In genomic region chr14:35405304-35405996, GRCh38 we compare ENCODE assay signal across 8 cellular contexts. TPM values are rescaled to one million over a fixed set of nuclear protein-coding genes. Genes with fewer than 3 reads are reported as not detected.
DNase-seq lines count a peak whose midpoint lies in the region; ATAC-seq, FAIRE-seq and TF ChIP-seq lines count a peak whose summit lies in the region.

No MANE protein-coding gene starts in this region.

- FAIRE-seq in K562 (lab: Jason Lieb, UNC) (no peak), HepG2 (lab: Jason Lieb, UNC) (no peak)

- H3K9ac ChIP-seq in HUES6 (ENCODE audit: low read length), result peak overlapping the region; percentile 99
- H3K9ac ChIP-seq in K562 (ENCODE audit: insufficient read depth in 1 of 2, low read depth in 2 of 2, low read length in 2 of 2), result peak overlapping the region; percentile 84 to 98; a peak in 2 of 4 replicates
- H3K9ac ChIP-seq in HepG2 (ENCODE audit: insufficient read depth, low read depth, low read length), result peak overlapping the region; percentile 99

- ATAC-seq in K562 (no peak), HepG2 (no peak), HG03025 (IDR thresholded peaks at IDR 0.05; ENCODE audit: low FRiP score, unreplicated experiment) (no peak), GM21447 (IDR thresholded peaks at IDR 0.05; ENCODE audit: unreplicated experiment) (no peak)

- peak overlapping the region; percentile 69 for H3K4me3 ChIP-seq in BE2C (ENCODE audit: low read depth, low read length)
- H3K4me3 ChIP-seq in HUES6 (ENCODE audit: low read depth, low read length), result peak overlapping the region; percentile 98
- peak overlapping the region; percentile 89 for H3K4me3 ChIP-seq in K562
- peak overlapping the region; percentile 88 to 99 (median 99) for H3K4me3 ChIP-seq in HepG2 (replicated peaks in 1 of 3; ENCODE audit: insufficient read depth in 1 of 3, low read depth in 2 of 3, low read length in 3 of 3)
- peak overlapping the region; percentile 92 to 96 for H3K4me3 ChIP-seq in testis

- POLR2A ChIA-PET in K562 (lab: Yijun Ruan, JAX), result interaction anchor here (0.7 to 1.9 kb wide), 9 partner anchors 12 to 355 kb away, joined by 3 to 7 read pairs (median 3); no protein-coding TSS in a partner anchor
- POLR2A ChIA-PET in HepG2 (lab: Yijun Ruan, JAX), result interaction anchor here (0.6 to 11.4 kb wide), 51 partner anchors 8 to 692 kb away, joined by 3 to 473 read pairs (median 8); partner anchors contain the start of genes BAZ1A, BRMS1L, FAM177A1 and PPP2R3C

- H3K9me1 ChIP-seq in K562 (ENCODE audit: control insufficient read depth, insufficient read depth, low read length), result no peaks in the 10 kb centered on the region

- no peak for TF ChIP-seq CTCF in BE2C (IDR thresholded peaks at IDR 0.05; ENCODE audit: low read depth, low read length)
- TF ChIP-seq CTCF in K562 (IDR thresholded peaks at IDR 0.05 in 2 of 3, conservative IDR thresholded peaks at IDR 0.05 in 1 of 3; ENCODE audit: insufficient read depth in 2 of 3, low read depth in 1 of 3, low read length in 3 of 3), result no peak
- 0 out of 2 replicates have a peak, but pooled peaks have one; percentile 1 for TF ChIP-seq CTCF in HepG2 (CRISPR knock-in tag; IDR thresholded peaks at IDR 0.05)
- TF ChIP-seq CTCF in testis (IDR thresholded peaks at IDR 0.05), result no peak

- H2AFZ ChIP-seq in K562 (ENCODE audit: low read depth, low read length), result peak overlapping the region; percentile 93
- H2AFZ ChIP-seq in HepG2 (ENCODE audit: low read length), result peak overlapping the region; percentile 73

- WGBS in K562 (ENCODE audit: insufficient coverage, low coverage, missing lambda C conversion rate), result 76% methylated on average over 12 of the region's 14 CpGs
- WGBS in HepG2 (ENCODE audit: low lambda C conversion rate), result 30% methylated on average over 14 of the region's 14 CpGs
- 25 to 26% methylated on average over 14 of the region's 14 CpGs for WGBS in testis, 2 donors

- intact Hi-C loops in K562 (cut with micrococcal nuclease), result loop anchor here (10.0 kb wide), 1 partner anchor 361 kb away; the partner anchor contains the start of gene FAM177A1
- intact Hi-C loops in HepG2 (cut with micrococcal nuclease; ENCODE audit: unreplicated experiment), result loop anchor here (5.0 kb wide), 1 partner anchor 358 kb away; the partner anchor contains the start of gene FAM177A1
- intact Hi-C loops in testis (cut with DNase I; ENCODE audit: low total_unique reads), result loop anchor here (10.0 kb wide), 1 partner anchor 191 kb away; no protein-coding TSS in a partner anchor

- H3K9me3 ChIP-seq in BE2C (no peaks in the 10 kb centered on the region), HUES6 (ENCODE audit: control insufficient read depth, insufficient read depth, low read depth, low read length) (no peaks in the 10 kb centered on the region), K562 (replicated peaks; ENCODE audit: control insufficient read depth, insufficient read depth, low read depth, low read length) (no peaks in the 10 kb centered on the region), HepG2 (ENCODE audit: low read length) (no peaks in the 10 kb centered on the region), testis (no peaks in the 10 kb centered on the region)

- H3K36me3 ChIP-seq in BE2C (peaks cover 32% of the 10 kb centered on the region), HUES6 (ENCODE audit: control insufficient read depth, insufficient read depth, low read length) (peaks cover 32% of the 10 kb centered on the region), K562 (ENCODE audit: control insufficient read depth, insufficient read depth, low read length) (peaks cover 32% of the 10 kb centered on the region), HepG2 (replicated peaks in 1 of 2; ENCODE audit: control insufficient read depth in 1 of 2, insufficient read depth in 2 of 2, low read length in 2 of 2) (peaks cover 20 to 31% of the 10 kb centered on the region in 2 experiments), testis (ENCODE audit: low read depth, missing control alignments) (no peaks in the 10 kb centered on the region)

- peak overlapping the region; percentile 99; the same call in 1 of the 2 replicates for H3K27ac ChIP-seq in HUES6 (ENCODE audit: low read depth, low read length)
- peak overlapping the region; percentile 96; the same call in 1 of the 3 replicates for H3K27ac ChIP-seq in K562 (ENCODE audit: extremely low read depth, low read depth, low read length)
- peak overlapping the region; percentile 97 for H3K27ac ChIP-seq in HepG2 (ENCODE audit: extremely low read length, insufficient read depth, low read length)
- peak overlapping the region; percentile 96 to 99 for H3K27ac ChIP-seq in testis

- TF ChIP-seq POLR2A in K562 (conservative IDR thresholded peaks at IDR 0.05) (no peak), HepG2 (IDR thresholded peaks at IDR 0.05; ENCODE audit: insufficient read depth in 1 of 2, low read depth in 2 of 2, low read length in 2 of 2) (no peak; a peak in 1 of 4 replicates), testis (IDR thresholded peaks at IDR 0.05) (no peak)

- DNase-seq in BE2C, result no peak
- no peak for DNase-seq in K562 (ENCODE audit: extremely low read depth in 1 of 4, low spot score in 3 of 4)
- peak; percentile 57 for DNase-seq in HepG2 (ENCODE audit: low spot score)
- DNase-seq in testis, result peak; percentile 56
- DNase-seq in NCI-H2081 (lab: John Stamatoyannopoulos, UW), result no peak

- no peak for TF ChIP-seq RAD21 in K562 (CRISPR knock-in tag; conservative IDR thresholded peaks at IDR 0.05 in 1 of 2, IDR thresholded peaks at IDR 0.05 in 1 of 2)
- no peak for TF ChIP-seq RAD21 in HepG2 (CRISPR knock-in tag; IDR thresholded peaks at IDR 0.05)

- H3K79me2 ChIP-seq in K562 (ENCODE audit: control insufficient read depth, insufficient read depth, low read length), result peaks cover 39% of the 10 kb centered on the region
- H3K79me2 ChIP-seq in HepG2 (ENCODE audit: insufficient read depth, low read length), result peaks cover 25% of the 10 kb centered on the region

- CTCF ChIA-PET in K562 (lab: Yijun Ruan, JAX; ENCODE audit: low intra/inter-chr PET ratio), result interaction anchor here (2.0 kb wide), 1 partner anchor 176 kb away, joined by 13 read pairs; no protein-coding TSS in a partner anchor
- CTCF ChIA-PET in HepG2 (lab: Yijun Ruan, JAX; ENCODE audit: low intra/inter-chr PET ratio, low total read pairs), result interaction anchor here (0.9 to 4.9 kb wide), 4 partner anchors 64 to 265 kb away, joined by 3 to 51 read pairs (median 4); partner anchors contain the start of gene PSMA6

- TF ChIP-seq EP300 in K562 (IDR thresholded peaks at IDR 0.05; ENCODE audit: low read length), result no peak
- TF ChIP-seq EP300 in HepG2 (IDR thresholded peaks at IDR 0.05; ENCODE audit: low read depth in 2 of 2, low read length in 2 of 2), result no peak
- 0 out of 2 replicates have a peak, but pooled peaks have one; percentile 18 for TF ChIP-seq EP300 in HepG2 (CRISPR knock-in tag; IDR thresholded peaks at IDR 0.05; ENCODE audit: borderline replicate concordance)

- in situ Hi-C loops in K562 (cut with MboI) (loop anchor here (5.0 to 25.0 kb wide), 5 partner anchors 163 to 1068 kb away; no protein-coding TSS in a partner anchor), HepG2 (cut with HindIII; ENCODE audit: extremely low pct_ligation_motif_present, low pct_unique_long_range_greater_than_20kb) (loop anchor here (5.0 kb wide), 5 partner anchors 73 to 283 kb away; partner anchors contain the start of genes PPP2R3C and PRORP)

- H4K20me1 ChIP-seq in K562 (replicated peaks; ENCODE audit: control insufficient read depth, insufficient read depth, low read length) (no peaks in the 10 kb centered on the region), HepG2 (ENCODE audit: insufficient read depth, low read length) (peaks cover 27% of the 10 kb centered on the region)

- H3K27me3 ChIP-seq in BE2C, result no peaks in the 10 kb centered on the region
- no peaks in the 10 kb centered on the region for H3K27me3 ChIP-seq in HUES6 (ENCODE audit: control insufficient read depth, insufficient read depth, low read length)
- H3K27me3 ChIP-seq in K562 (ENCODE audit: control insufficient read depth in 2 of 2, insufficient read depth in 2 of 2, low read length in 2 of 2), result no peaks in the 10 kb centered on the region
- H3K27me3 ChIP-seq in HepG2 (ENCODE audit: control insufficient read depth in 1 of 2, insufficient read depth in 2 of 2, low read length in 2 of 2), result no peaks in the 10 kb centered on the region; a peak in 2 of 5 replicates
- no peaks in the 10 kb centered on the region for H3K27me3 ChIP-seq in testis

- H3K4me2 ChIP-seq in K562 (ENCODE audit: insufficient read depth, low read length), result peak overlapping the region; percentile 83
- H3K4me2 ChIP-seq in HepG2 (ENCODE audit: low read depth, low read length), result peak overlapping the region; percentile 88

- H3K4me1 ChIP-seq in BE2C (peaks cover 15% of the 10 kb centered on the region), HUES6 (ENCODE audit: control insufficient read depth, insufficient read depth, low read length) (peaks cover 38% of the 10 kb centered on the region), K562 (replicated peaks in 1 of 2; ENCODE audit: control insufficient read depth in 2 of 2, insufficient read depth in 2 of 2, low read length in 2 of 2) (peaks cover 23 to 28% of the 10 kb centered on the region in 2 experiments), HepG2 (ENCODE audit: insufficient read depth, low read length) (peaks cover 67% of the 10 kb centered on the region), testis (peaks cover 28% of the 10 kb centered on the region)

- TSS peak; percentile 55 for BruUV-seq in K562 (replicated peaks; lab: Mats Ljungman, UMichigan)
- TSS peak; percentile 69 for BruUV-seq in HepG2 (replicated peaks; lab: Mats Ljungman, UMichigan)

RNA-seq across cellular contexts. Expression of gene NFKBIA, which starts 0.9 kb away (rescaled TPM):
- 111 TPM for polyA plus RNA-seq in BE2C (2012; ENCODE audit: insufficient read depth, insufficient read length, low read depth)
- 39.0 and 119 TPM in 2 replicates for total RNA-seq in K562 (2011; cell fraction: chromatin; rRNA removed; ENCODE audit: low replicate concordance)
- 77.4 and 121 TPM in 2 replicates for total RNA-seq in K562 (2011; cell fraction: nucleolus; rRNA removed)
- total RNA-seq in K562 (2011; cell fraction: nucleoplasm; rRNA removed), result 50.6 and 60.0 TPM in 2 replicates
- 20.9 and 39.6 TPM in 2 replicates for total RNA-seq in K562 (2014; rRNA removed)
- 16.7 and 17.7 TPM in 2 replicates for total RNA-seq in K562 (2014; rRNA removed; fragmentation: Illumina TruSeq; extraction: Trizol)
- 31.8 and 34.5 TPM in 2 replicates for total RNA-seq in K562 (2015; rRNA removed; fragmentation: Illumina TruSeq; extraction: Trizol)
- 21.3 and 22.7 TPM in 2 replicates for total RNA-seq in K562 (2021)
- polyA plus RNA-seq in K562 (2011; rRNA removed), result 15.0 and 23.8 TPM in 2 replicates
- polyA plus RNA-seq in K562 (2011; cell fraction: cytosol; rRNA removed), result 17.5 and 26.1 TPM in 2 replicates
- 75.3 and 106 TPM in 2 replicates for polyA plus RNA-seq in K562 (2011; cell fraction: nucleus; rRNA removed)
- polyA plus RNA-seq in K562 (2012), result 23.5 and 32.0 TPM in 2 replicates
- polyA plus RNA-seq in K562 (2014; fragmentation: Illumina TruSeq; extraction: Trizol), result 23.8 and 24.4 TPM in 2 replicates
- polyA plus RNA-seq in K562 (2014; fragmentation: Nextera tagmentation; extraction: Ambion mirVana), result 1 to 10 TPM; 6.9 to 8.8 TPM
- polyA plus RNA-seq in K562 (2014; rRNA removed), result 15.3 and 18.2 TPM in 2 replicates
- polyA minus RNA-seq in K562 (2011; rRNA and poly(A)+ RNA removed), result 19.5 and 24.3 TPM in 2 replicates
- 17.6 and 21.0 TPM in 2 replicates for polyA minus RNA-seq in K562 (2011; cell fraction: cytosol; rRNA and poly(A)+ RNA removed)
- polyA minus RNA-seq in K562 (2011; cell fraction: nucleus; rRNA and poly(A)+ RNA removed), result 67.9 and 90.0 TPM in 2 replicates
- 232 and 319 TPM in 2 replicates for total RNA-seq in HepG2 (2016; rRNA removed; fragmentation: Illumina TruSeq; extraction: Trizol)
- total RNA-seq in HepG2 (2016; cell fraction: cytosol; rRNA removed; fragmentation: Illumina TruSeq; extraction: Trizol; ENCODE audit: low read depth), result 103 and 116 TPM in 2 replicates
- 208 and 321 TPM in 2 replicates for total RNA-seq in HepG2 (2016; cell fraction: insoluble cytoplasmic fraction; rRNA removed; fragmentation: Illumina TruSeq; extraction: Trizol)
- total RNA-seq in HepG2 (2016; cell fraction: membrane; rRNA removed; fragmentation: Illumina TruSeq; extraction: Trizol), result 196 and 209 TPM in 2 replicates
- total RNA-seq in HepG2 (2016; cell fraction: nucleus; rRNA removed; fragmentation: Illumina TruSeq; extraction: Trizol), result 367 and 382 TPM in 2 replicates
- polyA plus RNA-seq in HepG2 (2011; rRNA removed), result 173 and 197 TPM in 2 replicates
- 81.6 and 128 TPM in 2 replicates for polyA plus RNA-seq in HepG2 (2011; cell fraction: cytosol; rRNA removed)
- polyA plus RNA-seq in HepG2 (2011; cell fraction: nucleus; rRNA removed), result 363 and 589 TPM in 2 replicates
- polyA plus RNA-seq in HepG2 (2012), result 58.7 and 87.8 TPM in 2 replicates
- polyA plus RNA-seq in HepG2 (2016; cell fraction: cytosol; fragmentation: Illumina TruSeq; extraction: Trizol; ENCODE audit: low read depth), result 21.2 and 21.7 TPM in 2 replicates
- 160 and 187 TPM in 2 replicates for polyA plus RNA-seq in HepG2 (2016; cell fraction: insoluble cytoplasmic fraction; fragmentation: Illumina TruSeq; extraction: Trizol; ENCODE audit: low read depth)
- 41.5 and 42.6 TPM in 2 replicates for polyA plus RNA-seq in HepG2 (2016; cell fraction: membrane; fragmentation: Illumina TruSeq; extraction: Trizol; ENCODE audit: low read depth)
- 546 and 548 TPM in 2 replicates for polyA plus RNA-seq in HepG2 (2016; cell fraction: nucleus; fragmentation: Illumina TruSeq; extraction: Trizol; ENCODE audit: insufficient read depth, low read depth)
- polyA minus RNA-seq in HepG2 (2011; rRNA and poly(A)+ RNA removed; ENCODE audit: low replicate concordance), result 421 and 666 TPM in 2 replicates
- 80.5 and 103 TPM in 2 replicates for polyA minus RNA-seq in HepG2 (2011; cell fraction: cytosol; rRNA and poly(A)+ RNA removed)
- polyA minus RNA-seq in HepG2 (2011; cell fraction: nucleus; rRNA and poly(A)+ RNA removed), result 421 and 559 TPM in 2 replicates
- total RNA-seq in testis, result 100 to 1,000 TPM; 154 to 171 TPM
- polyA plus RNA-seq in testis (ENCODE audit: insufficient read depth, low read depth, low replicate concordance), result 64.7 TPM

Comparison
In these comparisons a context has a peak if more than half of its experiments do, and no peak if none do; other contexts are left out.
1. DNase-seq: peak in HepG2 (single experiment) and testis (single experiment); none in BE2C (single experiment), K562 (0 of 4) and NCI-H2081 (0 of 2).
2. Peak in every context shown above with its lines, with median percentiles within 50 percentile points of each other: H3K4me3 ChIP-seq, H3K27ac ChIP-seq and H3K9ac ChIP-seq.